Comparison of ENCODE assay signal across 9 cellular contexts in genomic region chr17:78117027-78117981, GRCh38. TPM values are rescaled to one million over a fixed set of nuclear protein-coding genes. Genes with fewer than 3 reads are reported as not detected.
DNase-seq lines count a peak whose midpoint lies in the region; ATAC-seq and TF ChIP-seq lines count a peak whose summit lies in the region.
"Had no signal": no experiment of that assay in that cellular context is flagged by ENCODE, and none has a peak within 500 bp of the region (broad histone marks: within the 10 kb centered on the region; RNA-seq: fewer than 3 reads in every experiment).

No MANE protein-coding gene starts in this region.

- no peak overlapping the region for H3K4me3 ChIP-seq in lower lobe of right lung

- no peak overlapping the region for H3K27ac ChIP-seq in lower lobe of right lung

- H3K27me3 ChIP-seq in lower lobe of right lung (ENCODE audit: low read depth): no peaks in the 10 kb centered on the region

- ATAC-seq in lower lobe of right lung (peak; percentile 5 to 38), GM18870 (IDR thresholded peaks at IDR 0.05; ENCODE audit: unreplicated experiment) (no peak)

- H3K9me3 ChIP-seq in lower lobe of right lung: no peaks in the 10 kb centered on the region

- DNase-seq in DMS53 (lab: John Stamatoyannopoulos, UW) (peak; percentile 92), NCI-H1092 treated with DMSO at 0.1 percent for 48 hours (lab: John Stamatoyannopoulos, UW) (peak; percentile 78), astrocyte of the hippocampus (ENCODE audit: low read depth, low spot score) (peak; percentile 59), lower lobe of right lung (no peak), AG08396 (ENCODE audit: low spot score) (no peak), foreskin melanocyte (no peak)
- DNase-seq in effector CD8-positive, alpha-beta T cell (lab: John Stamatoyannopoulos, UW): no peak

- H3K4me1 ChIP-seq in lower lobe of right lung: peaks cover 24% of the 10 kb centered on the region

- H3K36me3 ChIP-seq in lower lobe of right lung: peaks cover 60% of the 10 kb centered on the region

- intact Hi-C loops in lower lobe of right lung (cut with DNase I): no loop called here

- peak; percentile 39 for TF ChIP-seq CTCF in lower lobe of right lung (IDR thresholded peaks at IDR 0.05)

RNA-seq across cellular contexts. Expression of gene TMC6, which starts 11.3 kb away (rescaled TPM):
- total RNA-seq in lower lobe of right lung: 173 TPM

RNA-seq across cellular contexts. Expression of gene TMC8, which starts 13.3 kb away (rescaled TPM):
- total RNA-seq in lower lobe of right lung: 33.8 TPM
- total RNA-seq: LHCN-M2 had no signal

RNA-seq across cellular contexts. Expression of gene C17orf99, which starts 28.9 kb away (rescaled TPM):
- total RNA-seq in lower lobe of right lung: not detected
- total RNA-seq: LHCN-M2 had no signal

RNA-seq across cellular contexts. Expression of gene SYNGR2, which starts 51.1 kb away (rescaled TPM):
- 217 TPM for total RNA-seq in lower lobe of right lung

Comparison
In these comparisons a context has a peak if more than half of its experiments do, and no peak if none do; other contexts are left out.
1. DNase-seq: peak in DMS53 (single experiment), NCI-H1092 treated with DMSO at 0.1 percent for 48 hours (single experiment) and astrocyte of the hippocampus (single experiment); none in lower lobe of right lung (single experiment), effector CD8-positive, alpha-beta T cell (single experiment), AG08396 (single experiment) and foreskin melanocyte (single experiment).